ENCODE assay signal across 13 cellular contexts in genomic region chr12:124531281-124531745, GRCh38. TPM values are rescaled to one million over a fixed set of nuclear protein-coding genes. Genes with fewer than 3 reads are reported as not detected.
DNase-seq lines count a peak whose midpoint lies in the region; ATAC-seq and TF ChIP-seq lines count a peak whose summit lies in the region.
"Had no signal": no experiment of that assay in that cellular context is flagged by ENCODE, and none has a peak within 500 bp of the region (broad histone marks: within the 10 kb centered on the region; RNA-seq: fewer than 3 reads in every experiment).

No MANE protein-coding gene starts in this region.

- DNase-seq in BE2C (peak; percentile 90), NCI-H1436 (lab: John Stamatoyannopoulos, UW) (peak; percentile 80), WERI-Rb-1 (peak; percentile 95), NCI-H1092 (lab: John Stamatoyannopoulos, UW) (no peak)
- DNase-seq: activated CD8-positive, alpha-beta T cell treated with anti-CD3 and anti-CD28 coated beads for 36 hours; activated naive CD4-positive, alpha-beta T cell treated with anti-CD3 and anti-CD28 coated beads for 36 hours; central memory CD4-positive, alpha-beta T cell; NCI-H446 had no signal

- H3K27ac ChIP-seq in WERI-Rb-1, result peak overlapping the region; percentile 74
- H3K27ac ChIP-seq in layer of hippocampus (ENCODE audit: low read depth, low read length), result peak overlapping the region; percentile 52
- H3K27ac ChIP-seq: parathyroid adenoma had no signal

- H3K4me1 ChIP-seq in BE2C, result peaks cover 32% of the 10 kb centered on the region
- H3K4me1 ChIP-seq: parathyroid adenoma had no signal

- no peaks in the 10 kb centered on the region for H3K27me3 ChIP-seq in BE2C
- no peaks in the 10 kb centered on the region for H3K27me3 ChIP-seq in WERI-Rb-1 (ENCODE audit: insufficient read depth, low read depth, severe bottlenecking)
- H3K27me3 ChIP-seq in layer of hippocampus (ENCODE audit: control insufficient read depth, insufficient read depth, low read length), result no peaks in the 10 kb centered on the region

- ATAC-seq in HG03342 (IDR thresholded peaks at IDR 0.05; ENCODE audit: unreplicated experiment), result no peak
- no peak for ATAC-seq in GM18870 (IDR thresholded peaks at IDR 0.05; ENCODE audit: unreplicated experiment)
- ATAC-seq in GM21825 (IDR thresholded peaks at IDR 0.05; ENCODE audit: unreplicated experiment), result no peak
- ATAC-seq: activated CD8-positive, alpha-beta T cell treated with anti-CD3 and anti-CD28 coated beads for 36 hours had no signal

- H3K9me3 ChIP-seq in BE2C, result no peaks in the 10 kb centered on the region
- no peaks in the 10 kb centered on the region for H3K9me3 ChIP-seq in WERI-Rb-1 (ENCODE audit: severe bottlenecking)

- no peak for TF ChIP-seq CTCF in BE2C (IDR thresholded peaks at IDR 0.05; ENCODE audit: low read depth, low read length)
- TF ChIP-seq CTCF in WERI-Rb-1 (IDR thresholded peaks at IDR 0.05; ENCODE audit: low read depth, low read length), result no peak

- H3K4me3 ChIP-seq in BE2C (ENCODE audit: low read depth, low read length), result no peak overlapping the region
- H3K4me3 ChIP-seq in WERI-Rb-1 (ENCODE audit: low read depth, low read length), result no peak overlapping the region

- H3K36me3 ChIP-seq in BE2C (peaks cover 4% of the 10 kb centered on the region; the same call in 1 of the 2 replicates), WERI-Rb-1 (peaks cover 31% of the 10 kb centered on the region)

RNA-seq across cellular contexts. Expression of gene NCOR2, which starts 36.1 kb away (rescaled TPM):
- polyA plus RNA-seq in BE2C (2012; ENCODE audit: insufficient read depth, insufficient read length, low read depth), result 138 TPM
